ENCODE assay signal across 1 cellular context in the genomic region with DNA sequence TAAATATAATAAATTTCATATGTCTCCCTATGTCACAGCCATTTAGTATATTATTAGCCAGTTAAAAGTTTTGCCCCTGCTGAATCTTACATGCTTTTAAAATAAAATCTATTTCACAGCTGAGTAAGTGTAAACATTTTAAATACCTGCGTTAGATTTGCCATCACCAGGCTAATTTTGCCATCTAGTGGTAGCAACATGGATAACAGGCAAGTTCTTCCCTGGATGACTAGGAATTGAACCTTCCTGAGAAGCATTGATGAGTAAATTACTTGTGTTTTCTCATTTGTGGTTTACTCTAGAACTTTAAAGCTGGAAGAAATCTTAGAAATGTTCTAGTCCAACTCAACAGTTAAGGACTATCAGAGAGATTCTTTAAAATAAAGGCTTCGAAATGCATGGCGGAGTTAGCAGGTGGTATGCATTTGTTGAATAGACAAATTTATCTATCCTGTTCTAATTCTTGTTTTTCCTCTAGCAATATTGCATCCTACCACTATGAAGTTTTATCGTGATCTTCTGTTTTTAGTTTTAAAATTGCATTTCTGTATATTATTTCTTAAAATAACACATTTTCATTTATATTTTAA.
TF ChIP-seq lines count a peak whose summit lies in the region.

No MANE protein-coding gene starts in this region.

TF ChIP-seq in H1, 55 proteins besides CTCF, POLR2A, EP300 and RAD21 (continued from another document):
- TF ChIP-seq MAX (IDR thresholded peaks at IDR 0.05) (no peak), RBBP5 (IDR thresholded peaks at IDR 0.05; ENCODE audit: borderline replicate concordance, low read depth, low read length) (no peak)
